In the genomic region with DNA sequence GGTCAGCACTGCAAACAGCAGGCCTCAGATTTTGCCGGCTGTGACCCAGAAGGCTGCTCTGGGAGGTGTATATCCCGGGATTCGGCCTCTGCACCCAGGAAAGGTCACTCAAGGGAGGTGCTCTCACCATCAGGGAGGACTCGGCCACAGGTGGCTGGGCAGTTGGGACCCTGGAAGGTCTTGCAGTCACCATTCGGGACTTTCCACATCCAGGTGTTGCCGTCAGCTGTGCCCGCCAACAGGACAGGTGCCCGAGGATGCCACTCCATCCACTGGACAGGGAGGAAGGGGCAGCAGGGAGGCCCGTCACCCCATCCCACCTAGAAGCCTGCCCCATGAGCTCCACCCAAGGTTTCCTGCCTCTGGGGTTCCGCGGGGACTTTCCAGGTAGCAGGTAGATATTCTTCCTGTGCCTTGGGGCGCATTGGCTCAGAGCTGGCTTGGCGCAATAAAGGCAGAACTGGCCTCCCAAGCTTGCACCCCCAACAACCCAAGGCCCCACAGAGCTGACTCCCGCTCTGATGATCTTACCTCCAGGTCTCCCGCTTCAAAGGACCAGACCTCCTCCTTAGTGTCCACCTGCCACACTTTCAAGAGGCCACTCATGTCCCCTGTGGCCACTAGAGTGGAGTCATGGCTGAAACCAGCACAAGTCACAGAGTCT, we compare ENCODE assay signal across 16 cellular contexts. TPM values are rescaled to one million over a fixed set of nuclear protein-coding genes. Genes with fewer than 3 reads are reported as not detected.
"Had no signal": no experiment of that assay in that cellular context is flagged by ENCODE, and none has a peak within 500 bp of the region (broad histone marks: within the 10 kb centered on the region; RNA-seq: fewer than 3 reads in every experiment).

No MANE protein-coding gene starts in this region.

- H3K4me3 ChIP-seq: adrenal gland, body of pancreas, SK-N-MC, transverse colon had no signal

- H3K9me3 ChIP-seq: adrenal gland, body of pancreas, transverse colon had no signal

- H3K4me3 Mint-ChIP-seq: endodermal cell; stimulated activated memory B cell treated with anti-CD40 and anti-IgM and Interleukin-4, amounts not matched to agents 10 μg/mL and 1 μg/mL and 100 μg/mL, for 72 hours; WTC11 had no signal

- H3K27ac Mint-ChIP-seq: WTC11 had no signal

- H3K9me3 Mint-ChIP-seq: endodermal cell; stimulated activated memory B cell treated with anti-CD40 and anti-IgM and Interleukin-4, amounts not matched to agents 10 μg/mL and 1 μg/mL and 100 μg/mL, for 72 hours; T-cell; WTC11 had no signal

- ATAC-seq: body of pancreas; stimulated activated memory B cell treated with anti-CD40 and anti-IgM and Interleukin-4, amounts not matched to agents 10 μg/mL and 1 μg/mL and 100 μg/mL, for 72 hours; T-cell; WTC11 had no signal

- H3K27ac ChIP-seq: adrenal gland, body of pancreas, SK-N-MC had no signal

- DNase-seq: activated CD4-positive, alpha-beta T cell treated with anti-CD3 and anti-CD28 coated beads for 48 hours; activated naive CD4-positive, alpha-beta T cell; activated T-cell treated with anti-CD3 and anti-CD28 coated beads, Interleukin-2, amount 50 U/mL, for 48 hours; adrenal gland; body of pancreas; dermis blood vessel endothelial cell; endodermal cell; hippocampal formation; kidney glomerular epithelial cell; small intestine; substantia nigra; T-cell; transverse colon had no signal

- H3K27me3 Mint-ChIP-seq: stimulated activated memory B cell treated with anti-CD40 and anti-IgM and Interleukin-4, amounts not matched to agents 10 μg/mL and 1 μg/mL and 100 μg/mL, for 72 hours; T-cell had no signal

- H3K27me3 ChIP-seq: adrenal gland, body of pancreas, transverse colon had no signal

- FAIRE-seq: small intestine had no signal

RNA-seq across cellular contexts. Expression of a gene that starts 5.6 kb away (rescaled TPM):
- total RNA-seq: dermis blood vessel endothelial cell had no signal
